20 cellular contexts compared by ENCODE assay signal in the genomic region with DNA sequence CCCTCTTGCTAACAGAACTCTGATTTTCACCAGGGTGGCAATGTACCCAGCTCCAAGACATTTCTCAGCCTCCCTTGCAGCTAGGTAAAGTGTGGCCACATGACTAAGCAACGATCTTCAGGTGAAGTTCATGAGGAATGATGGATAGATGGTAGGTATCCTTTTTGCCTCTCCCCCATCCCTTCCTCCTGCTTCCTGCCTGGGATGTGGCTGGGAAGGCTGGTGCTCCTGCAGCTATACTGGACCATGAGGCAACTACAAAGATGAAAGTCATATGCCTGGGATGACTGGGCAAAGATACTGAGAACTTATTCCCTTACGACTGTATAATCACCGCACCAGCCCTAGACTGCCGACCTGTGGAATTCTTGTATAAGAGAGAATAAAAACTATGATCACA. TPM values are rescaled to one million over a fixed set of nuclear protein-coding genes. Genes with fewer than 3 reads are reported as not detected.
DNase-seq lines count a peak whose midpoint lies in the region; ATAC-seq, FAIRE-seq and TF ChIP-seq lines count a peak whose summit lies in the region.
"Had no signal": no experiment of that assay in that cellular context is flagged by ENCODE, and none has a peak within 500 bp of the region (broad histone marks: within the 10 kb centered on the region; RNA-seq: fewer than 3 reads in every experiment).

No MANE protein-coding gene starts in this region.

- no peak for TF ChIP-seq CTCF in K562 (IDR thresholded peaks at IDR 0.05 in 2 of 3, conservative IDR thresholded peaks at IDR 0.05 in 1 of 3; ENCODE audit: insufficient read depth in 2 of 3, low read depth in 1 of 3, low read length in 3 of 3)

- H3K4me1 Mint-ChIP-seq in stimulated activated naive CD8-positive, alpha-beta T cell treated with anti-CD3 and anti-CD28 coated beads, Interleukin-15, amount 100 ng/mL, for 72 hours: no peaks in the 10 kb centered on the region

- no peak overlapping the region for H3K4me3 Mint-ChIP-seq in stimulated activated naive CD8-positive, alpha-beta T cell treated with anti-CD3 and anti-CD28 coated beads, Interleukin-15, amount 100 ng/mL, for 72 hours
- H3K4me3 Mint-ChIP-seq: CD8-positive, alpha-beta memory T cell had no signal

- no peak overlapping the region for H3K4me3 ChIP-seq in K562
- H3K4me3 ChIP-seq: BLaER1 treated with 17β-estradiol and CSF1 and Interleukin-3, amounts not matched to agents 10 nM and 100 nM; SJCRH30 had no signal

- no peaks in the 10 kb centered on the region for H3K27me3 Mint-ChIP-seq in stimulated activated naive CD8-positive, alpha-beta T cell treated with anti-CD3 and anti-CD28 coated beads, Interleukin-15, amount 100 ng/mL, for 72 hours
- H3K27me3 Mint-ChIP-seq: CD8-positive, alpha-beta memory T cell had no signal

- TF ChIP-seq EP300 in K562 (IDR thresholded peaks at IDR 0.05; ENCODE audit: low read length): no peak

- no peak overlapping the region for H3K9ac ChIP-seq in K562 (ENCODE audit: insufficient read depth in 1 of 2, low read depth in 2 of 2, low read length in 2 of 2)
- H3K9ac ChIP-seq: BLaER1 treated with 17β-estradiol and CSF1 and Interleukin-3, amounts not matched to agents 10 nM and 100 nM; KMS-11 had no signal

- no peak for TF ChIP-seq POLR2A in K562 (conservative IDR thresholded peaks at IDR 0.05)

- POLR2A ChIA-PET in K562 (lab: Yijun Ruan, JAX): interaction anchor here (1.0 to 4.3 kb wide), 5 partner anchors 8 to 14 kb away, joined by 3 to 20 read pairs (median 9); a partner anchor contains a TSS

- H3K79me2 ChIP-seq in K562 (ENCODE audit: control insufficient read depth, insufficient read depth, low read length): no peaks in the 10 kb centered on the region

- CTCF ChIA-PET in K562 (lab: Yijun Ruan, JAX; ENCODE audit: low intra/inter-chr PET ratio): no interaction called here

- H4K20me1 ChIP-seq in K562 (replicated peaks; ENCODE audit: control insufficient read depth, insufficient read depth, low read length): peaks cover 6% of the 10 kb centered on the region; the same call in 1 of the 2 replicates

- H3K36me3 ChIP-seq in K562 (ENCODE audit: control insufficient read depth, insufficient read depth, low read length): peaks cover 63% of the 10 kb centered on the region; the same call in 2 of the 3 replicates

- H3K4me1 ChIP-seq in K562 (replicated peaks in 1 of 2; ENCODE audit: control insufficient read depth in 2 of 2, insufficient read depth in 2 of 2, low read length in 2 of 2): peaks cover 0 to 13% of the 10 kb centered on the region in 2 experiments; a peak in 1 of 5 replicates
- H3K4me1 ChIP-seq: SJCRH30 had no signal

- BruUV-seq in K562 (replicated peaks; lab: Mats Ljungman, UMichigan): no TSS peak

- 100% methylated on average over 4 of the region's 4 CpGs for WGBS in K562 (ENCODE audit: insufficient coverage, low coverage, missing lambda C conversion rate)

- no peak for TF ChIP-seq RAD21 in K562 (CRISPR knock-in tag; conservative IDR thresholded peaks at IDR 0.05 in 1 of 2, IDR thresholded peaks at IDR 0.05 in 1 of 2)

- H3K27ac Mint-ChIP-seq in stimulated activated naive CD8-positive, alpha-beta T cell treated with anti-CD3 and anti-CD28 coated beads, Interleukin-15, amount 100 ng/mL, for 72 hours: peak overlapping the region; percentile 65 to 67

- in situ Hi-C loops in K562 (cut with MboI): no loop called here

- no peak for ATAC-seq in stimulated activated naive CD8-positive, alpha-beta T cell treated with anti-CD3 and anti-CD28 coated beads, Interleukin-15, amount 100 ng/mL, for 72 hours
- ATAC-seq in stimulated activated naive CD8-positive, alpha-beta T cell treated with anti-CD3 and anti-CD28 coated beads, Interleukin-15, Interleukin-2, amounts not matched to agents 100 U/mL and 50 U/mL, for 24 hours: no peak
- ATAC-seq in K562: no peak
- ATAC-seq: HepG2 had no signal

- no peaks in the 10 kb centered on the region for H3K27me3 ChIP-seq in K562 (ENCODE audit: control insufficient read depth in 2 of 2, insufficient read depth in 2 of 2, low read length in 2 of 2)
- H3K27me3 ChIP-seq: BLaER1 treated with 17β-estradiol and CSF1 and Interleukin-3, amounts not matched to agents 10 nM and 100 nM; SJCRH30 had no signal

- H3K9me3 ChIP-seq in K562 (replicated peaks; ENCODE audit: control insufficient read depth, insufficient read depth, low read depth, low read length): no peaks in the 10 kb centered on the region
- H3K9me3 ChIP-seq: SJCRH30 had no signal

- no peak overlapping the region for H3K4me2 ChIP-seq in K562 (ENCODE audit: insufficient read depth, low read length)
- H3K4me2 ChIP-seq: BLaER1 treated with 17β-estradiol and CSF1 and Interleukin-3, amounts not matched to agents 10 nM and 100 nM; KMS-11 had no signal

- no peak overlapping the region for H2AFZ ChIP-seq in K562 (ENCODE audit: low read depth, low read length)

- H3K9me1 ChIP-seq in K562 (ENCODE audit: control insufficient read depth, insufficient read depth, low read length): no peaks in the 10 kb centered on the region

- no peak for FAIRE-seq in K562 (lab: Jason Lieb, UNC)
- FAIRE-seq: GM12891, HepG2 had no signal

- no peak for DNase-seq in stimulated activated naive CD8-positive, alpha-beta T cell treated with anti-CD3 and anti-CD28 coated beads, Interleukin-15, amount 100 ng/mL, for 72 hours
- no peak for DNase-seq in stimulated activated naive CD8-positive, alpha-beta T cell treated with anti-CD3 and anti-CD28 coated beads, Interleukin-15, Interleukin-2, amounts not matched to agents 100 U/mL and 50 U/mL, for 24 hours
- DNase-seq in K562 (ENCODE audit: extremely low read depth in 1 of 4, low spot score in 3 of 4) (no peak), posterior vena cava (ENCODE audit: low spot score) (peak; percentile 22), pons (ENCODE audit: low spot score) (no peak), mucosa of gallbladder (ENCODE audit: low spot score) (no peak), foreskin melanocyte (no peak)
- DNase-seq: CD8-positive, alpha-beta memory T cell; DMS53; EL; GOT3; NCI-H1417 treated with DMSO at 0.1 percent for 48 hours; NCI-H187 treated with DMSO at 0.1 percent for 48 hours; NCI-H226; NCI-H524 treated with DMSO at 0.1 percent for 48 hours; SJCRH30 had no signal

- no peaks in the 10 kb centered on the region for H3K9me3 Mint-ChIP-seq in stimulated activated naive CD8-positive, alpha-beta T cell treated with anti-CD3 and anti-CD28 coated beads, Interleukin-15, amount 100 ng/mL, for 72 hours
- H3K9me3 Mint-ChIP-seq: CD8-positive, alpha-beta memory T cell had no signal

- intact Hi-C loops in K562 (cut with micrococcal nuclease): no loop called here
- intact Hi-C loops in posterior vena cava (cut with DNase I): no loop called here

- H3K27ac ChIP-seq in K562 (ENCODE audit: extremely low read depth, low read depth, low read length): no peak overlapping the region
- H3K27ac ChIP-seq: BLaER1 treated with 17β-estradiol and CSF1 and Interleukin-3, amounts not matched to agents 10 nM and 100 nM; KMS-11; SJCRH30 had no signal

RNA-seq across cellular contexts. Expression of a gene that starts 13.4 kb away (rescaled TPM):
- 44.9 and 117 TPM in 2 replicates for total RNA-seq in K562 (2011; cell fraction: chromatin; rRNA removed; ENCODE audit: low replicate concordance)
- total RNA-seq in K562 (2011; cell fraction: nucleolus; rRNA removed): 57.4 and 66.4 TPM in 2 replicates
- 50.4 and 55.9 TPM in 2 replicates for total RNA-seq in K562 (2011; cell fraction: nucleoplasm; rRNA removed)
- total RNA-seq in K562 (2014; rRNA removed) (11.6 and 14.0 TPM in 2 replicates), K562 (2014; rRNA removed; fragmentation: Illumina TruSeq; extraction: Trizol) (3.3 and 4.3 TPM in 2 replicates), K562 (2015; rRNA removed; fragmentation: Illumina TruSeq; extraction: Trizol) (7.6 and 7.7 TPM in 2 replicates), K562 (2021) (13.8 and 16.0 TPM in 2 replicates), posterior vena cava (10 to 100 TPM; 12.6 to 13.7 TPM), mucosa of gallbladder (19.4 TPM)
- polyA plus RNA-seq in K562 (2011; rRNA removed) (4.8 and 9.5 TPM in 2 replicates), K562 (2014; fragmentation: Illumina TruSeq; extraction: Trizol) (9.0 and 12.6 TPM in 2 replicates), K562 (2014; fragmentation: Nextera tagmentation; extraction: Ambion mirVana) (under 1 TPM; 0.39 to 0.50 TPM), K562 (2014; rRNA removed) (10.4 and 13.2 TPM in 2 replicates)
- polyA plus RNA-seq in K562 (2011; cell fraction: cytosol; rRNA removed): 5.6 and 9.3 TPM in 2 replicates
- polyA plus RNA-seq in K562 (2011; cell fraction: nucleus; rRNA removed): 35.4 and 61.3 TPM in 2 replicates
- 8.2 and 13.0 TPM in 2 replicates for polyA plus RNA-seq in K562 (2012)
- 8.5 and 9.4 TPM in 2 replicates for polyA minus RNA-seq in K562 (2011; rRNA and poly(A)+ RNA removed)
- polyA minus RNA-seq in K562 (2011; cell fraction: cytosol; rRNA and poly(A)+ RNA removed): 6.1 and 7.8 TPM in 2 replicates
- 23.6 and 24.7 TPM in 2 replicates for polyA minus RNA-seq in K562 (2011; cell fraction: nucleus; rRNA and poly(A)+ RNA removed)

RNA-seq across cellular contexts. Expression of a gene that starts 24.1 kb away (rescaled TPM):
- 23.1 and 62.7 TPM in 2 replicates for total RNA-seq in K562 (2011; cell fraction: chromatin; rRNA removed; ENCODE audit: low replicate concordance)
- total RNA-seq in K562 (2011; cell fraction: nucleolus; rRNA removed): 46.3 and 47.2 TPM in 2 replicates
- 25.7 and 30.1 TPM in 2 replicates for total RNA-seq in K562 (2011; cell fraction: nucleoplasm; rRNA removed)
- 9.8 and 12.3 TPM in 2 replicates for total RNA-seq in K562 (2014; rRNA removed)
- 7.7 and 9.6 TPM in 2 replicates for total RNA-seq in K562 (2014; rRNA removed; fragmentation: Illumina TruSeq; extraction: Trizol)
- total RNA-seq in K562 (2015; rRNA removed; fragmentation: Illumina TruSeq; extraction: Trizol): 9.7 and 11.3 TPM in 2 replicates
- total RNA-seq in K562 (2021): 29.4 and 30.0 TPM in 2 replicates
- 11.1 and 15.3 TPM in 2 replicates for polyA plus RNA-seq in K562 (2011; rRNA removed)
- 20.6 and 30.6 TPM in 2 replicates for polyA plus RNA-seq in K562 (2011; cell fraction: cytosol; rRNA removed)
- 50.4 and 55.2 TPM in 2 replicates for polyA plus RNA-seq in K562 (2011; cell fraction: nucleus; rRNA removed)
- 25.3 and 34.4 TPM in 2 replicates for polyA plus RNA-seq in K562 (2012)
- 27.8 and 33.7 TPM in 2 replicates for polyA plus RNA-seq in K562 (2014; fragmentation: Illumina TruSeq; extraction: Trizol)
- 10 to 100 TPM in 1 of 2 experiments, 1 to 10 TPM in 1; 5.8 to 12.9 TPM for polyA plus RNA-seq in K562 (2014; fragmentation: Nextera tagmentation; extraction: Ambion mirVana)
- polyA plus RNA-seq in K562 (2014; rRNA removed): 18.9 and 20.0 TPM in 2 replicates
- polyA minus RNA-seq in K562 (2011; rRNA and poly(A)+ RNA removed): 10.7 and 11.1 TPM in 2 replicates
- 15.3 and 20.8 TPM in 2 replicates for polyA minus RNA-seq in K562 (2011; cell fraction: cytosol; rRNA and poly(A)+ RNA removed)
- polyA minus RNA-seq in K562 (2011; cell fraction: nucleus; rRNA and poly(A)+ RNA removed): 29.6 and 39.9 TPM in 2 replicates
- total RNA-seq in posterior vena cava: 10 to 100 TPM; 27.3 to 35.7 TPM
- 29.3 TPM for total RNA-seq in mucosa of gallbladder

RNA-seq across cellular contexts. Expression of a gene that starts 46.6 kb away (rescaled TPM):
- 8.2 and 29.4 TPM in 2 replicates for total RNA-seq in K562 (2011; cell fraction: chromatin; rRNA removed; ENCODE audit: low replicate concordance)
- 32.4 and 37.9 TPM in 2 replicates for total RNA-seq in K562 (2011; cell fraction: nucleolus; rRNA removed)
- total RNA-seq in K562 (2011; cell fraction: nucleoplasm; rRNA removed): 20.8 and 24.0 TPM in 2 replicates
- total RNA-seq in K562 (2014; rRNA removed) (18.6 and 28.2 TPM in 2 replicates), K562 (2014; rRNA removed; fragmentation: Illumina TruSeq; extraction: Trizol) (5.5 and 9.1 TPM in 2 replicates), K562 (2015; rRNA removed; fragmentation: Illumina TruSeq; extraction: Trizol) (16.8 and 17.6 TPM in 2 replicates), K562 (2021) (28.7 and 29.3 TPM in 2 replicates), posterior vena cava (100 to 1,000 TPM; 134 to 689 TPM), mucosa of gallbladder (111 TPM)
- polyA plus RNA-seq in K562 (2011; rRNA removed) (12.2 and 24.1 TPM in 2 replicates), K562 (2014; fragmentation: Illumina TruSeq; extraction: Trizol) (25.8 and 26.5 TPM in 2 replicates), K562 (2014; fragmentation: Nextera tagmentation; extraction: Ambion mirVana) (1 to 10 TPM; 2.8 to 6.6 TPM), K562 (2014; rRNA removed) (24.5 and 25.6 TPM in 2 replicates)
- polyA plus RNA-seq in K562 (2011; cell fraction: cytosol; rRNA removed): 41.5 and 45.1 TPM in 2 replicates
- polyA plus RNA-seq in K562 (2011; cell fraction: nucleus; rRNA removed): 26.5 and 28.2 TPM in 2 replicates
- polyA plus RNA-seq in K562 (2012): 30.0 and 78.8 TPM in 2 replicates
- 8.0 and 8.4 TPM in 2 replicates for polyA minus RNA-seq in K562 (2011; rRNA and poly(A)+ RNA removed)
- 11.8 and 17.6 TPM in 2 replicates for polyA minus RNA-seq in K562 (2011; cell fraction: cytosol; rRNA and poly(A)+ RNA removed)
- polyA minus RNA-seq in K562 (2011; cell fraction: nucleus; rRNA and poly(A)+ RNA removed): 8.2 and 11.1 TPM in 2 replicates

RNA-seq across cellular contexts. Expression of a gene that starts 50.1 kb away (rescaled TPM):
- total RNA-seq in K562 (2011; cell fraction: chromatin; rRNA removed; ENCODE audit: low replicate concordance): not detected in 2 replicates
- total RNA-seq in K562 (2011; cell fraction: nucleolus; rRNA removed): not detected in 2 replicates
- not detected in 2 replicates for total RNA-seq in K562 (2011; cell fraction: nucleoplasm; rRNA removed)
- total RNA-seq in K562 (2014; rRNA removed) (0.04 TPM in 1 of 2 replicates, not detected in the other), K562 (2014; rRNA removed; fragmentation: Illumina TruSeq; extraction: Trizol) (not detected in 2 replicates), K562 (2015; rRNA removed; fragmentation: Illumina TruSeq; extraction: Trizol) (not detected in 2 replicates), K562 (2021) (not detected in 2 replicates), posterior vena cava (10 to 100 TPM in 1 of 2 donors, 1 to 10 TPM in 1; 2.2 to 16.6 TPM), mucosa of gallbladder (0.52 TPM)
- polyA plus RNA-seq in K562 (2011; rRNA removed) (not detected in 2 replicates), K562 (2014; fragmentation: Illumina TruSeq; extraction: Trizol) (not detected in 2 replicates), K562 (2014; fragmentation: Nextera tagmentation; extraction: Ambion mirVana) (not detected), K562 (2014; rRNA removed) (0.07 TPM in 1 of 2 replicates, not detected in the other)
- polyA plus RNA-seq in K562 (2011; cell fraction: cytosol; rRNA removed): 0.03 TPM in 1 of 2 replicates, not detected in the other
- not detected in 2 replicates for polyA plus RNA-seq in K562 (2011; cell fraction: nucleus; rRNA removed)
- polyA plus RNA-seq in K562 (2012): 0.04 TPM in 1 of 2 replicates, not detected in the other
- not detected in 2 replicates for polyA minus RNA-seq in K562 (2011; rRNA and poly(A)+ RNA removed)
- not detected in 2 replicates for polyA minus RNA-seq in K562 (2011; cell fraction: cytosol; rRNA and poly(A)+ RNA removed)
- polyA minus RNA-seq in K562 (2011; cell fraction: nucleus; rRNA and poly(A)+ RNA removed): not detected in 2 replicates
- total RNA-seq: HepG2 had no signal
- polyA plus RNA-seq: CD8-positive, alpha-beta memory T cell; HepG2 had no signal
